In the genomic region with DNA sequence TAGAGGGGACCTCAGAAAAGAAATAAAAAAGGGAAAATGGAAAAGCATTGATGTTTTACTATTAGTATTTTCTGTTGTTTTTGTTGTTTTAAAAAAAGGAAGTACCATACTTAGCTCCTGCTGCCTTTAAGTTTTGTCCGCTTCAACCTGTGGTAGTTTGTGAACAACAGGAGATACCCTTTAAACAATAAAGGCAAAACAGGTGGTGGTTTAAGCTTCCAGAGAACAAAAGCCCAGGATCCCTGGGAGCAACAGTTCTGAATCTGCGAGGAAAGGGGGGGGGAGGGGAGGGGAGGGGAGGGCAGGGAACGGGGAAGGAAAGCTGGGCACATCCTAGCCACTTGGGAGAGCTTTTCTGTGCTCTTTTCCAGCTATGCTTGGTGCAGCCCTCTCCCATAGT, we compare ENCODE assay signal across 22 cellular contexts. TPM values are rescaled to one million over a fixed set of nuclear protein-coding genes. Genes with fewer than 3 reads are reported as not detected.
DNase-seq lines count a peak whose midpoint lies in the region; ATAC-seq and TF ChIP-seq lines count a peak whose summit lies in the region.
"Had no signal": no experiment of that assay in that cellular context is flagged by ENCODE, and none has a peak within 500 bp of the region (broad histone marks: within the 10 kb centered on the region; RNA-seq: fewer than 3 reads in every experiment).

No MANE protein-coding gene starts in this region.

- H3K27me3 Mint-ChIP-seq in WTC11 (ENCODE audit: low read depth) (no peaks in the 10 kb centered on the region), neural progenitor cell (ENCODE audit: insufficient read depth, low read depth) (peaks cover 4% of the 10 kb centered on the region)
- H3K27me3 Mint-ChIP-seq: activated CD8-positive, alpha-beta T cell treated with anti-CD3 and anti-CD28 coated beads for 36 hours; central memory CD8-positive, alpha-beta T cell; effector memory CD8-positive, alpha-beta T cell had no signal

- H3F3A ChIP-seq in neural progenitor cell (ENCODE audit: low read depth): peaks cover 38% of the 10 kb centered on the region

- TF ChIP-seq CTCF in WTC11 (IDR thresholded peaks at IDR 0.05) (no peak), neural progenitor cell (IDR thresholded peaks at IDR 0.05) (no peak), GM10266 (IDR thresholded peaks at IDR 0.05; ENCODE audit: control insufficient read depth, insufficient read depth, low read depth, missing control alignments) (no peak), hepatocyte (IDR thresholded peaks at IDR 0.05; ENCODE audit: poor library complexity) (no peak), omental fat pad (IDR thresholded peaks at IDR 0.05) (no peak)

- H2AFZ ChIP-seq in neural progenitor cell (replicated peaks) (no peak overlapping the region), hepatocyte (no peak overlapping the region)

- H3K4me1 Mint-ChIP-seq in WTC11 (peaks cover 49% of the 10 kb centered on the region), neural progenitor cell (peaks cover 40% of the 10 kb centered on the region)

- ATAC-seq in WTC11 (peak; percentile 32), omental fat pad (ENCODE audit: low FRiP score) (no peak)
- ATAC-seq: activated CD8-positive, alpha-beta T cell treated with anti-CD3 and anti-CD28 coated beads for 36 hours; effector memory CD8-positive, alpha-beta T cell; heart right ventricle; left lobe of liver had no signal

- H3K4me3 Mint-ChIP-seq in WTC11 (peak overlapping the region; percentile 92), neural progenitor cell (no peak overlapping the region)
- H3K4me3 Mint-ChIP-seq: activated T-helper 1 cell treated with anti-CD3 and anti-CD28 coated beads, Interleukin-12 subunit alpha, Interleukin-12 subunit beta, Interleukin-2, Interleukin-4 antibody, amounts not matched to agents 30 ng/mL and 10 ng/mL and 1 ng/mL, durations not matched to agents 14 hours and 24 hours and 36 hours; central memory CD8-positive, alpha-beta T cell; effector memory CD8-positive, alpha-beta T cell had no signal

- H3K27ac Mint-ChIP-seq in WTC11 (peak overlapping the region; percentile 99), neural progenitor cell (no peak overlapping the region)
- H3K27ac Mint-ChIP-seq: activated T-helper 1 cell treated with anti-CD3 and anti-CD28 coated beads, Interleukin-12 subunit alpha, Interleukin-12 subunit beta, Interleukin-2, Interleukin-4 antibody, amounts not matched to agents 30 ng/mL and 10 ng/mL and 1 ng/mL, durations not matched to agents 14 hours and 24 hours and 36 hours; effector memory CD8-positive, alpha-beta T cell had no signal

- no peaks in the 10 kb centered on the region for H3K27me3 ChIP-seq in neural progenitor cell
- H3K27me3 ChIP-seq in hepatocyte: no peaks in the 10 kb centered on the region
- H3K27me3 ChIP-seq: heart right ventricle, Peyer's patch, suprapubic skin had no signal

- H3K9me3 Mint-ChIP-seq in WTC11 (peaks cover 5% of the 10 kb centered on the region), neural progenitor cell (no peaks in the 10 kb centered on the region)
- H3K9me3 Mint-ChIP-seq: activated CD8-positive, alpha-beta T cell treated with anti-CD3 and anti-CD28 coated beads for 36 hours; activated T-helper 1 cell treated with anti-CD3 and anti-CD28 coated beads, Interleukin-12 subunit alpha, Interleukin-12 subunit beta, Interleukin-2, Interleukin-4 antibody, amounts not matched to agents 30 ng/mL and 10 ng/mL and 1 ng/mL, durations not matched to agents 14 hours and 24 hours and 36 hours; central memory CD8-positive, alpha-beta T cell; effector memory CD8-positive, alpha-beta T cell had no signal

- no peaks in the 10 kb centered on the region for H3K9me2 ChIP-seq in hepatocyte (replicated peaks; ENCODE audit: insufficient read depth)

- H3K4me2 ChIP-seq in neural progenitor cell (peak overlapping the region; percentile 94), hepatocyte (no peak overlapping the region)

- H3K4me1 ChIP-seq in neural progenitor cell (peaks cover 38% of the 10 kb centered on the region), hepatocyte (ENCODE audit: insufficient read depth) (no peaks in the 10 kb centered on the region)

- peak overlapping the region; percentile 60 for H3K27ac ChIP-seq in neural progenitor cell
- H3K27ac ChIP-seq in hepatocyte: no peak overlapping the region
- H3K27ac ChIP-seq: heart right ventricle, Peyer's patch, suprapubic skin, VCaP had no signal

- H3K36me3 ChIP-seq in neural progenitor cell (peaks cover 12% of the 10 kb centered on the region), hepatocyte (replicated peaks; ENCODE audit: insufficient read depth, low read depth) (no peaks in the 10 kb centered on the region)
- H3K36me3 ChIP-seq: Peyer's patch, suprapubic skin had no signal

- H3K79me2 ChIP-seq in neural progenitor cell (ENCODE audit: low read depth) (peaks cover 44% of the 10 kb centered on the region), hepatocyte (peaks cover 22% of the 10 kb centered on the region)

- POLR2A ChIA-PET in WTC11 (lab: Charles Lee): interaction anchor here (0.6 to 2.8 kb wide), 4 partner anchors 20 to 206 kb away, joined by 3 to 10 read pairs (median 4); a partner anchor contains a TSS

- CTCF ChIA-PET in WTC11 (lab: Charles Lee): interaction anchor here (0.6 to 3.6 kb wide), 11 partner anchors 9 to 378 kb away, joined by 3 to 30 read pairs (median 4); a partner anchor contains a TSS

- H3K9me3 ChIP-seq in neural progenitor cell (ENCODE audit: low read depth): no peaks in the 10 kb centered on the region
- H3K9me3 ChIP-seq in hepatocyte (ENCODE audit: low read depth): no peaks in the 10 kb centered on the region
- H3K9me3 ChIP-seq: Caco-2, heart right ventricle, Peyer's patch, suprapubic skin had no signal

- WGBS in hepatocyte (ENCODE audit: low lambda C conversion rate, missing lambda C conversion rate): 75% methylated on average over 2 of the region's 3 CpGs

- peaks cover 22% of the 10 kb centered on the region for H4K20me1 ChIP-seq in neural progenitor cell (ENCODE audit: low read depth)
- no peaks in the 10 kb centered on the region for H4K20me1 ChIP-seq in hepatocyte (ENCODE audit: insufficient read depth, poor library complexity, severe bottlenecking)

- H3K9ac ChIP-seq in neural progenitor cell: no peak overlapping the region

- H3K4me3 ChIP-seq in neural progenitor cell (peak overlapping the region; percentile 90), hepatocyte (no peak overlapping the region)
- H3K4me3 ChIP-seq: heart right ventricle, Peyer's patch, suprapubic skin had no signal

- DNase-seq in NCI-H82 (lab: John Stamatoyannopoulos, UW): peak; percentile 49
- DNase-seq in NCI-H82 treated with DMSO at 0.1 percent for 48 hours (lab: John Stamatoyannopoulos, UW; ENCODE audit: unreplicated experiment): no peak
- DNase-seq in NCI-H1105 (lab: John Stamatoyannopoulos, UW): peak; percentile 46
- no peak for DNase-seq in WTC11 (ENCODE audit: low spot score)
- peak; percentile 76 for DNase-seq in neural progenitor cell (ENCODE audit: low spot score)
- no peak for DNase-seq in GM10266 (ENCODE audit: extremely low spot score)
- no peak for DNase-seq in hepatocyte (ENCODE audit: low spot score)
- no peak for DNase-seq in omental fat pad (ENCODE audit: low spot score)
- DNase-seq: effector memory CD8-positive, alpha-beta T cell; GF-D8; heart right ventricle; NCI-H1092; NCI-H446 treated with DMSO at 0.1 percent for 48 hours; Peyer's patch; stimulated activated CD8-positive, alpha-beta memory T cell treated with anti-CD3 and anti-CD28 coated beads, Interleukin-4, amount 100 ng/mL, for 48 hours had no signal

- H3K36me3 Mint-ChIP-seq in WTC11 (peaks cover 21% of the 10 kb centered on the region), neural progenitor cell (peaks cover 13% of the 10 kb centered on the region)

TF ChIP-seq in WTC11, 78 proteins besides CTCF, POLR2A, EP300 and RAD21 (continues in another document):
- TF ChIP-seq, protein P1, sequence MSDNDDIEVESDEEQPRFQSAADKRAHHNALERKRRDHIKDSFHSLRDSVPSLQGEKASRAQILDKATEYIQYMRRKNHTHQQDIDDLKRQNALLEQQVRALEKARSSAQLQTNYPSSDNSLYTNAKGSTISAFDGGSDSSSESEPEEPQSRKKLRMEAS (CRISPR knock-in tag; IDR thresholded peaks at IDR 0.05): no peak
- no peak for TF ChIP-seq ESRRA (CRISPR knock-in tag; IDR thresholded peaks at IDR 0.05; ENCODE audit: borderline replicate concordance)
- TF ChIP-seq FOXJ3 (CRISPR knock-in tag; IDR thresholded peaks at IDR 0.05; ENCODE audit: borderline replicate concordance): no peak
- TF ChIP-seq, protein P2, sequence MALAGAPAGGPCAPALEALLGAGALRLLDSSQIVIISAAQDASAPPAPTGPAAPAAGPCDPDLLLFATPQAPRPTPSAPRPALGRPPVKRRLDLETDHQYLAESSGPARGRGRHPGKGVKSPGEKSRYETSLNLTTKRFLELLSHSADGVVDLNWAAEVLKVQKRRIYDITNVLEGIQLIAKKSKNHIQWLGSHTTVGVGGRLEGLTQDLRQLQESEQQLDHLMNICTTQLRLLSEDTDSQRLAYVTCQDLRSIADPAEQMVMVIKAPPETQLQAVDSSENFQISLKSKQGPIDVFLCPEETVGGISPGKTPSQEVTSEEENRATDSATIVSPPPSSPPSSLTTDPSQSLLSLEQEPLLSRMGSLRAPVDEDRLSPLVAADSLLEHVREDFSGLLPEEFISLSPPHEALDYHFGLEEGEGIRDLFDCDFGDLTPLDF (CRISPR knock-in tag; IDR thresholded peaks at IDR 0.05): no peak
- TF ChIP-seq NR2C2 (CRISPR knock-in tag; IDR thresholded peaks at IDR 0.05): no peak

RNA-seq across cellular contexts. Expression of a gene that starts 2.1 kb away (rescaled TPM):
- total RNA-seq in WTC11 (2021) (302 to 321 TPM (median 311 TPM) in 3 replicates), neural progenitor cell (ENCODE audit: low replicate concordance) (242 and 402 TPM in 2 replicates), hepatocyte (37.1 and 37.3 TPM in 2 replicates), omental fat pad (10 to 100 TPM; 18.4 to 59.3 (median 22.6) TPM)
- polyA plus RNA-seq in hepatocyte: 35.1 and 40.2 TPM in 2 replicates

RNA-seq across cellular contexts. Expression of a gene that starts 40.0 kb away (rescaled TPM):
- total RNA-seq in WTC11 (2021) (2.8 to 4.1 TPM (median 2.9 TPM) in 3 replicates), neural progenitor cell (ENCODE audit: low replicate concordance) (6.1 and 9.3 TPM in 2 replicates), hepatocyte (2.9 and 3.3 TPM in 2 replicates), omental fat pad (1 to 10 TPM; 1.1 to 5.0 (median 2.1) TPM)
- polyA plus RNA-seq in hepatocyte: 0.73 and 2.2 TPM in 2 replicates

Comparison
In these comparisons a context has a peak if more than half of its experiments do, and no peak if none do; other contexts are left out.
1. DNase-seq: peak in NCI-H82 (single experiment), NCI-H1105 (single experiment) and neural progenitor cell (single experiment); none in NCI-H82 treated with DMSO at 0.1 percent for 48 hours (single experiment), WTC11 (single experiment), GM10266 (single experiment), hepatocyte (single experiment) and omental fat pad (single experiment).